13 cellular contexts compared by ENCODE assay signal in the genomic region with DNA sequence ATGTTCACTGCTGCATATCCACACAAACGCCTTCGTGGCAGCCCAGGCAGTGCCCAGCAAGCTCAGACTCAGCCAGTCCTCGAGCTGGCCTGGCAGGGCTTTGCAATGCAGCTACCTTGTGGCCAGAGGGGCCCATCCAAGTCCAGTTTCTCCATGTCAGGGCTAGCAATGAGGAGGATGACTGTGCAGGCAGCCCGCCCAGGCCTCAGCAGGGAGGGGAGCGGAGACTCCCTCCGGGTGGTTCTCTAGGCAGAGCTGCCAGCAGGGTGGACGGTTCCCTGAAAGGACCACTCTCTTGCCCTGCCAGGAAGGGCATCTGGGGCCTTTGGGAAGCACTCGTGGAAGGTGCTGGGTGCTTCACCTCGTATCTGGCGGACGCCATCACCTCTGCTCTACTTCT. TPM values are rescaled to one million over a fixed set of nuclear protein-coding genes. Genes with fewer than 3 reads are reported as not detected.
DNase-seq lines count a peak whose midpoint lies in the region; ATAC-seq, FAIRE-seq and TF ChIP-seq lines count a peak whose summit lies in the region.
"Had no signal": no experiment of that assay in that cellular context is flagged by ENCODE, and none has a peak within 500 bp of the region (broad histone marks: within the 10 kb centered on the region; RNA-seq: fewer than 3 reads in every experiment).

No MANE protein-coding gene starts in this region.

- H3K9ac ChIP-seq in HepG2 (ENCODE audit: insufficient read depth, low read depth, low read length), result no peak overlapping the region

- CTCF ChIA-PET in HepG2 (lab: Yijun Ruan, JAX; ENCODE audit: low intra/inter-chr PET ratio, low total read pairs), result no interaction called here

- DNase-seq in ACHN (peak; percentile 42), H7 (peak; percentile 14), cerebellum (ENCODE audit: low spot score) (peak; percentile 18), midbrain (lab: John Stamatoyannopoulos, UW) (peak; percentile 10), HepG2 (ENCODE audit: low spot score) (no peak), NCI-H1105 (lab: John Stamatoyannopoulos, UW) (no peak)
- no peak for DNase-seq in stimulated activated naive CD4-positive, alpha-beta T cell (lab: John Stamatoyannopoulos, UW)
- DNase-seq: activated CD4-positive, alpha-beta T cell treated with anti-CD3 and anti-CD28 coated beads, Interleukin-2, amount 50 U/mL, for 1 hour; DMS79 treated with DMSO at 0.1 percent for 48 hours; NCI-H187 treated with DMSO at 0.1 percent for 48 hours had no signal

- H3K4me3 ChIP-seq in H7 (ENCODE audit: insufficient read depth, low read depth, low read length) (no peak overlapping the region), HepG2 (replicated peaks in 1 of 3; ENCODE audit: insufficient read depth in 1 of 3, low read depth in 2 of 3, low read length in 3 of 3) (no peak overlapping the region)
- H3K4me3 ChIP-seq: ascending aorta had no signal

- TF ChIP-seq CTCF in HepG2 (CRISPR knock-in tag; IDR thresholded peaks at IDR 0.05), result no peak

- no peaks in the 10 kb centered on the region for H3K9me3 ChIP-seq in HepG2 (ENCODE audit: low read length)
- H3K9me3 ChIP-seq: ascending aorta, neutrophil had no signal

- TF ChIP-seq POLR2A in HepG2 (IDR thresholded peaks at IDR 0.05; ENCODE audit: insufficient read depth in 1 of 2, low read depth in 2 of 2, low read length in 2 of 2), result no peak

- intact Hi-C loops in HepG2 (cut with micrococcal nuclease; ENCODE audit: unreplicated experiment), result no loop called here

- in situ Hi-C loops in ACHN (cut with HindIII; ENCODE audit: low pct_ligation_motif_present, low pct_unique_long_range_greater_than_20kb, low sequenced_read_pairs), result no loop called here
- in situ Hi-C loops in HepG2 (cut with HindIII; ENCODE audit: extremely low pct_ligation_motif_present, low pct_unique_long_range_greater_than_20kb), result no loop called here

- TF ChIP-seq EP300 in HepG2 (IDR thresholded peaks at IDR 0.05; ENCODE audit: low read depth in 2 of 2, low read length in 2 of 2), result no peak
- no peak for TF ChIP-seq EP300 in HepG2 (CRISPR knock-in tag; IDR thresholded peaks at IDR 0.05; ENCODE audit: borderline replicate concordance)

- H3K36me3 ChIP-seq in H7 (replicated peaks; ENCODE audit: control insufficient read depth, insufficient read depth, low read length) (no peaks in the 10 kb centered on the region), HepG2 (replicated peaks in 1 of 2; ENCODE audit: control insufficient read depth in 1 of 2, insufficient read depth in 2 of 2, low read length in 2 of 2) (no peaks in the 10 kb centered on the region)
- H3K36me3 ChIP-seq: ascending aorta, neutrophil had no signal

- no peaks in the 10 kb centered on the region for H4K20me1 ChIP-seq in HepG2 (ENCODE audit: insufficient read depth, low read length)

- BruUV-seq in HepG2 (replicated peaks; lab: Mats Ljungman, UMichigan), result no TSS peak

- WGBS in HepG2 (ENCODE audit: low lambda C conversion rate), result 87% methylated on average over 7 of the region's 11 CpGs

- no peak overlapping the region for H2AFZ ChIP-seq in HepG2 (ENCODE audit: low read length)

- peaks cover 33% of the 10 kb centered on the region for H3K4me1 ChIP-seq in HepG2 (ENCODE audit: insufficient read depth, low read length)
- H3K4me1 ChIP-seq: ascending aorta had no signal

- POLR2A ChIA-PET in HepG2 (lab: Yijun Ruan, JAX), result no interaction called here

- ATAC-seq in HepG2 (no peak), HG03045 (IDR thresholded peaks at IDR 0.05; ENCODE audit: unreplicated experiment) (no peak)

- no peak for TF ChIP-seq RAD21 in HepG2 (CRISPR knock-in tag; IDR thresholded peaks at IDR 0.05)

- H3K27me3 ChIP-seq in H7 (ENCODE audit: control insufficient read depth, insufficient read depth, low read length), result no peaks in the 10 kb centered on the region
- no peaks in the 10 kb centered on the region for H3K27me3 ChIP-seq in HepG2 (ENCODE audit: control insufficient read depth in 1 of 2, insufficient read depth in 2 of 2, low read length in 2 of 2)
- H3K27me3 ChIP-seq: ascending aorta, neutrophil had no signal

- no peak overlapping the region for H3K4me2 ChIP-seq in HepG2 (ENCODE audit: low read depth, low read length)

- FAIRE-seq in HepG2 (lab: Jason Lieb, UNC), result no peak

- no peaks in the 10 kb centered on the region for H3K79me2 ChIP-seq in HepG2 (ENCODE audit: insufficient read depth, low read length)

- no peak overlapping the region for H3K27ac ChIP-seq in HepG2 (ENCODE audit: extremely low read length, insufficient read depth, low read length)
- H3K27ac ChIP-seq: ascending aorta, neutrophil had no signal

TF ChIP-seq in HepG2, 621 proteins besides CTCF, POLR2A, EP300 and RAD21 (continues in another document):
- no peak for TF ChIP-seq ZNF660 (CRISPR knock-in tag; IDR thresholded peaks at IDR 0.05; ENCODE audit: borderline replicate concordance, low read depth)
- TF ChIP-seq SAFB2 (CRISPR knock-in tag; IDR thresholded peaks at IDR 0.05; ENCODE audit: borderline replicate concordance, low read depth), result no peak
- no peak for TF ChIP-seq PCBP2 (optimal IDR thresholded peaks at IDR 0.05; ENCODE audit: low read depth, low read length, poor library complexity, severe bottlenecking)
- no peak for TF ChIP-seq ZBTB25 (CRISPR knock-in tag; IDR thresholded peaks at IDR 0.05)
- no peak for TF ChIP-seq ATF7 (IDR thresholded peaks at IDR 0.05)
- no peak for TF ChIP-seq ATF7 (CRISPR knock-in tag; IDR thresholded peaks at IDR 0.05)
- no peak for TF ChIP-seq ZNF704 (CRISPR knock-in tag; IDR thresholded peaks at IDR 0.05; ENCODE audit: borderline replicate concordance)
- no peak for TF ChIP-seq HDAC1 (CRISPR knock-in tag; IDR thresholded peaks at IDR 0.05)
- no peak for TF ChIP-seq TGIF2 (CRISPR knock-in tag; IDR thresholded peaks at IDR 0.05)
- no peak for TF ChIP-seq ZNF484 (CRISPR knock-in tag; IDR thresholded peaks at IDR 0.05; ENCODE audit: borderline replicate concordance, low read depth)

RNA-seq across cellular contexts. Expression of gene RUNX1, which starts 56.4 kb away (rescaled TPM):
- 0.48 and 0.55 TPM in 2 replicates for total RNA-seq in H7 (2014; rRNA removed; shearing (Covaris generic))
- 1.8 TPM for total RNA-seq in cerebellum
- total RNA-seq in HepG2 (2016; rRNA removed; fragmentation: Illumina TruSeq; extraction: Trizol), result 4.4 and 5.4 TPM in 2 replicates
- 2.4 and 2.8 TPM in 2 replicates for total RNA-seq in HepG2 (2016; cell fraction: cytosol; rRNA removed; fragmentation: Illumina TruSeq; extraction: Trizol; ENCODE audit: low read depth)
- 4.1 and 5.5 TPM in 2 replicates for total RNA-seq in HepG2 (2016; cell fraction: insoluble cytoplasmic fraction; rRNA removed; fragmentation: Illumina TruSeq; extraction: Trizol)
- total RNA-seq in HepG2 (2016; cell fraction: membrane; rRNA removed; fragmentation: Illumina TruSeq; extraction: Trizol), result 5.1 and 5.5 TPM in 2 replicates
- 16.6 and 18.1 TPM in 2 replicates for total RNA-seq in HepG2 (2016; cell fraction: nucleus; rRNA removed; fragmentation: Illumina TruSeq; extraction: Trizol)
- 5.8 and 6.4 TPM in 2 replicates for polyA plus RNA-seq in HepG2 (2011; rRNA removed)
- 3.0 and 3.1 TPM in 2 replicates for polyA plus RNA-seq in HepG2 (2011; cell fraction: cytosol; rRNA removed)
- 18.7 and 27.2 TPM in 2 replicates for polyA plus RNA-seq in HepG2 (2011; cell fraction: nucleus; rRNA removed)
- polyA plus RNA-seq in HepG2 (2012), result 6.5 and 6.7 TPM in 2 replicates
- 2.4 and 2.8 TPM in 2 replicates for polyA plus RNA-seq in HepG2 (2016; cell fraction: cytosol; fragmentation: Illumina TruSeq; extraction: Trizol; ENCODE audit: low read depth)
- polyA plus RNA-seq in HepG2 (2016; cell fraction: insoluble cytoplasmic fraction; fragmentation: Illumina TruSeq; extraction: Trizol; ENCODE audit: low read depth), result 7.5 and 8.8 TPM in 2 replicates
- polyA plus RNA-seq in HepG2 (2016; cell fraction: membrane; fragmentation: Illumina TruSeq; extraction: Trizol; ENCODE audit: low read depth), result 5.2 and 5.9 TPM in 2 replicates
- polyA plus RNA-seq in HepG2 (2016; cell fraction: nucleus; fragmentation: Illumina TruSeq; extraction: Trizol; ENCODE audit: insufficient read depth, low read depth), result 13.0 and 13.3 TPM in 2 replicates
- polyA minus RNA-seq in HepG2 (2011; rRNA and poly(A)+ RNA removed; ENCODE audit: low replicate concordance), result 10.3 and 32.7 TPM in 2 replicates
- polyA minus RNA-seq in HepG2 (2011; cell fraction: cytosol; rRNA and poly(A)+ RNA removed), result 3.1 and 6.2 TPM in 2 replicates
- 103 and 105 TPM in 2 replicates for polyA minus RNA-seq in HepG2 (2011; cell fraction: nucleus; rRNA and poly(A)+ RNA removed)

Comparison
In these comparisons a context has a peak if more than half of its experiments do, and no peak if none do; other contexts are left out.
1. DNase-seq: peak in ACHN (single experiment), H7 (single experiment), cerebellum (single experiment) and midbrain (single experiment); none in HepG2 (single experiment), NCI-H1105 (single experiment) and stimulated activated naive CD4-positive, alpha-beta T cell (0 of 6).